19 cellular contexts compared by ENCODE assay signal in the genomic region with DNA sequence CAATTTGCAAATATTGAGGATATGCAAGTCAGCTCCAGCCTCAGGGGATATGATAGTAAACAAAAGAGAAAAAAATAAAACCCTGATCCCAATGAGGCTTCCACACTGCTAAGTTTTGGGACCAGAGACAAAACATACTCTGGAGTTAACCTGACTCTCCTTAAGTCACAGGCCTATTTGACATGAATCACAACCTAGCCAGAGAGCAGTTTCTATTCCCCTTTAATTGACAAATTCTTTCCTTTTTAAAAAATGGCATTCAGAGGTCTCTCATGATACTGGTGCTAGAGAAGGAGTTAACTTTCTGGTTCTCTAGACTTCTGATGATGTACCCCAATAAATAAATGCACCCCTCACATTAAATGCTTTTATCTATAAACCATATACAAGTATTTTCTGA. TPM values are rescaled to one million over a fixed set of nuclear protein-coding genes. Genes with fewer than 3 reads are reported as not detected.
DNase-seq lines count a peak whose midpoint lies in the region; ATAC-seq and TF ChIP-seq lines count a peak whose summit lies in the region.
"Had no signal": no experiment of that assay in that cellular context is flagged by ENCODE, and none has a peak within 500 bp of the region (broad histone marks: within the 10 kb centered on the region; RNA-seq: fewer than 3 reads in every experiment).

No MANE protein-coding gene starts in this region.

- no peak for TF ChIP-seq CTCF in CD14-positive monocyte (IDR thresholded peaks at IDR 0.05)
- TF ChIP-seq CTCF in GM10248 (IDR thresholded peaks at IDR 0.05; ENCODE audit: control extremely low read depth, extremely low read depth, low read depth, missing control alignments) = no peak
- TF ChIP-seq CTCF in progenitor cell of endocrine pancreas (IDR thresholded peaks at IDR 0.05; ENCODE audit: unreplicated experiment) = no peak
- no peak for TF ChIP-seq CTCF in mesothelial cell of epicardium (IDR thresholded peaks at IDR 0.05; ENCODE audit: unreplicated experiment)

- ATAC-seq in memory B cell (ENCODE audit: low read depth) = peak; percentile 48
- ATAC-seq: activated CD4-positive, CD25-positive, alpha-beta regulatory T cell treated with anti-CD3 and anti-CD28 coated beads, Interleukin-2, amount 50 U/mL, for 24 hours had no signal

- H3K27me3 Mint-ChIP-seq in CD14-positive monocyte (ENCODE audit: low read depth in 3 of 3) = no peaks in the 10 kb centered on the region
- no peaks in the 10 kb centered on the region for H3K27me3 Mint-ChIP-seq in memory B cell
- peaks cover 30% of the 10 kb centered on the region for H3K27me3 Mint-ChIP-seq in progenitor cell of endocrine pancreas
- H3K27me3 Mint-ChIP-seq in mesothelial cell of epicardium (ENCODE audit: low read depth) = peaks cover 5% of the 10 kb centered on the region

- POLR2A ChIA-PET in GM10248 (lab: Yijun Ruan, JAX) = no interaction called here

- intact Hi-C loops in CD14-positive monocyte (cut with micrococcal nuclease) = loop anchor here in 1 of 2 donors (5.0 kb wide), 1 partner anchor 35 kb away; no protein-coding TSS in a partner anchor

- H3K4me1 Mint-ChIP-seq in CD14-positive monocyte (peaks cover 98% of the 10 kb centered on the region), memory B cell (peaks cover 63% of the 10 kb centered on the region), progenitor cell of endocrine pancreas (ENCODE audit: low read depth) (peaks cover 29% of the 10 kb centered on the region), mesothelial cell of epicardium (peaks cover 40% of the 10 kb centered on the region)

- CTCF ChIA-PET in GM10248 (lab: Yijun Ruan, JAX) = interaction anchor here (1.0 kb wide), 1 partner anchor 14 kb away, joined by 3 read pairs; no protein-coding TSS in a partner anchor

- DNase-seq in CD14-positive monocyte (ENCODE audit: low spot score) = no peak
- peak; percentile 31 for DNase-seq in GM10248 (ENCODE audit: extremely low spot score)
- DNase-seq in NAMALWA (ENCODE audit: low spot score) = peak; percentile 21
- peak in 1 of 2 donors; percentile 5 for DNase-seq in memory B cell (ENCODE audit: low spot score in 2 of 2)
- no peak for DNase-seq in progenitor cell of endocrine pancreas (ENCODE audit: low spot score, unreplicated experiment)
- no peak for DNase-seq in epidermal melanocyte (ENCODE audit: insufficient read length, low spot score)
- no peak for DNase-seq in superior temporal gyrus (ENCODE audit: extremely low spot score)
- no peak for DNase-seq in mesothelial cell of epicardium (ENCODE audit: low spot score in 2 of 2, unreplicated experiment in 2 of 2)
- DNase-seq: Calu3, HFFc6, hippocampal formation, islet precursor cell, MG63, NCI-H187, NCI-H446 treated with DMSO at 0.1 percent for 48 hours, sigmoid colon, stomach had no signal

- H3K9me3 Mint-ChIP-seq in CD14-positive monocyte (peaks cover 0 to 2% (median 0%) of the 10 kb centered on the region in 7 donors), memory B cell (no peaks in the 10 kb centered on the region), progenitor cell of endocrine pancreas (ENCODE audit: low read depth) (no peaks in the 10 kb centered on the region), mesothelial cell of epicardium (no peaks in the 10 kb centered on the region)
- H3K9me3 Mint-ChIP-seq: activated T-helper 1 cell treated with anti-CD3 and anti-CD28 coated beads, Interleukin-12 subunit alpha, Interleukin-12 subunit beta, Interleukin-2, Interleukin-4 antibody, amounts not matched to agents 30 ng/mL and 10 ng/mL and 1 ng/mL, durations not matched to agents 14 hours and 24 hours and 36 hours; HFFc6 had no signal

- peaks cover 41 to 57% of the 10 kb centered on the region in 2 donors for H3K36me3 Mint-ChIP-seq in CD14-positive monocyte
- no peaks in the 10 kb centered on the region for H3K36me3 Mint-ChIP-seq in memory B cell
- no peaks in the 10 kb centered on the region for H3K36me3 Mint-ChIP-seq in progenitor cell of endocrine pancreas (ENCODE audit: insufficient read depth)
- H3K36me3 Mint-ChIP-seq in mesothelial cell of epicardium = no peaks in the 10 kb centered on the region

- H3K4me3 Mint-ChIP-seq in CD14-positive monocyte (peak overlapping the region in 1 of 2 donors; percentile 24), memory B cell (no peak overlapping the region), progenitor cell of endocrine pancreas (ENCODE audit: low read depth) (no peak overlapping the region), mesothelial cell of epicardium (no peak overlapping the region)
- H3K4me3 Mint-ChIP-seq: activated T-helper 1 cell treated with anti-CD3 and anti-CD28 coated beads, Interleukin-12 subunit alpha, Interleukin-12 subunit beta, Interleukin-2, Interleukin-4 antibody, amounts not matched to agents 30 ng/mL and 10 ng/mL and 1 ng/mL, durations not matched to agents 14 hours and 24 hours and 36 hours; HFFc6 had no signal

- peak overlapping the region; percentile 25 to 75 (median 74) for H3K27ac Mint-ChIP-seq in CD14-positive monocyte
- H3K27ac Mint-ChIP-seq in memory B cell = no peak overlapping the region
- no peak overlapping the region for H3K27ac Mint-ChIP-seq in progenitor cell of endocrine pancreas
- H3K27ac Mint-ChIP-seq in mesothelial cell of epicardium = no peak overlapping the region
- H3K27ac Mint-ChIP-seq: activated T-helper 1 cell treated with anti-CD3 and anti-CD28 coated beads, Interleukin-12 subunit alpha, Interleukin-12 subunit beta, Interleukin-2, Interleukin-4 antibody, amounts not matched to agents 30 ng/mL and 10 ng/mL and 1 ng/mL, durations not matched to agents 14 hours and 24 hours and 36 hours; HFFc6 had no signal

RNA-seq across cellular contexts. Expression of a gene that starts 8.8 kb away (rescaled TPM):
- 100 to 1,000 TPM in 1 of 2 donors, 10 to 100 TPM in 1; 72.4 to 115 TPM for polyA plus RNA-seq in CD14-positive monocyte
- 6.3 and 6.4 TPM in 2 replicates for total RNA-seq in progenitor cell of endocrine pancreas
- total RNA-seq in mesothelial cell of epicardium = 18.0 to 20.9 TPM (median 19.2 TPM) in 3 replicates

Comparison
In these comparisons a context has a peak if more than half of its experiments do, and no peak if none do; other contexts are left out.
1. DNase-seq: peak in GM10248 (single experiment) and NAMALWA (single experiment); none in CD14-positive monocyte (single experiment), progenitor cell of endocrine pancreas (single experiment), epidermal melanocyte (single experiment), superior temporal gyrus (single experiment) and mesothelial cell of epicardium (0 of 2).
2. H3K27ac Mint-ChIP-seq: peak in CD14-positive monocyte (7 of 7); none in memory B cell (single experiment), progenitor cell of endocrine pancreas (single experiment) and mesothelial cell of epicardium (single experiment).